2 cellular contexts compared by ENCODE assay signal in genomic region chr7:22733761-22734160, GRCh38.
TF ChIP-seq lines count a peak whose summit lies in the region.

No MANE protein-coding gene starts in this region.

TF ChIP-seq in SK-N-SH, 30 proteins besides CTCF, POLR2A, EP300 and RAD21 (continued from another document):
- TF ChIP-seq, protein P1, sequence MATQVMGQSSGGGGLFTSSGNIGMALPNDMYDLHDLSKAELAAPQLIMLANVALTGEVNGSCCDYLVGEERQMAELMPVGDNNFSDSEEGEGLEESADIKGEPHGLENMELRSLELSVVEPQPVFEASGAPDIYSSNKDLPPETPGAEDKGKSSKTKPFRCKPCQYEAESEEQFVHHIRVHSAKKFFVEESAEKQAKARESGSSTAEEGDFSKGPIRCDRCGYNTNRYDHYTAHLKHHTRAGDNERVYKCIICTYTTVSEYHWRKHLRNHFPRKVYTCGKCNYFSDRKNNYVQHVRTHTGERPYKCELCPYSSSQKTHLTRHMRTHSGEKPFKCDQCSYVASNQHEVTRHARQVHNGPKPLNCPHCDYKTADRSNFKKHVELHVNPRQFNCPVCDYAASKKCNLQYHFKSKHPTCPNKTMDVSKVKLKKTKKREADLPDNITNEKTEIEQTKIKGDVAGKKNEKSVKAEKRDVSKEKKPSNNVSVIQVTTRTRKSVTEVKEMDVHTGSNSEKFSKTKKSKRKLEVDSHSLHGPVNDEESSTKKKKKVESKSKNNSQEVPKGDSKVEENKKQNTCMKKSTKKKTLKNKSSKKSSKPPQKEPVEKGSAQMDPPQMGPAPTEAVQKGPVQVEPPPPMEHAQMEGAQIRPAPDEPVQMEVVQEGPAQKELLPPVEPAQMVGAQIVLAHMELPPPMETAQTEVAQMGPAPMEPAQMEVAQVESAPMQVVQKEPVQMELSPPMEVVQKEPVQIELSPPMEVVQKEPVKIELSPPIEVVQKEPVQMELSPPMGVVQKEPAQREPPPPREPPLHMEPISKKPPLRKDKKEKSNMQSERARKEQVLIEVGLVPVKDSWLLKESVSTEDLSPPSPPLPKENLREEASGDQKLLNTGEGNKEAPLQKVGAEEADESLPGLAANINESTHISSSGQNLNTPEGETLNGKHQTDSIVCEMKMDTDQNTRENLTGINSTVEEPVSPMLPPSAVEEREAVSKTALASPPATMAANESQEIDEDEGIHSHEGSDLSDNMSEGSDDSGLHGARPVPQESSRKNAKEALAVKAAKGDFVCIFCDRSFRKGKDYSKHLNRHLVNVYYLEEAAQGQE (IDR thresholded peaks at IDR 0.05; ENCODE audit: low read depth, low read length), result no peak
- no peak for TF ChIP-seq MEF2A (IDR thresholded peaks at IDR 0.05; ENCODE audit: borderline replicate concordance, low read depth)
- no peak for TF ChIP-seq YY1 (IDR thresholded peaks at IDR 0.05; ENCODE audit: low read depth)

TF ChIP-seq in SK-N-SH treated with all-trans-retinoic acid at 6 μM for 48 hours, 23 proteins besides CTCF, POLR2A, EP300 and RAD21 (continued from another document):
- TF ChIP-seq PATZ1 (CRISPR knock-in tag; IDR thresholded peaks at IDR 0.05; ENCODE audit: borderline replicate concordance), result no peak
- TF ChIP-seq BACH2 (CRISPR knock-in tag; IDR thresholded peaks at IDR 0.05; ENCODE audit: borderline replicate concordance), result no peak
- TF ChIP-seq TSHZ2 (CRISPR knock-in tag; IDR thresholded peaks at IDR 0.05), result no peak
- TF ChIP-seq CREB5 (CRISPR knock-in tag; IDR thresholded peaks at IDR 0.05; ENCODE audit: low read depth), result no peak
- TF ChIP-seq ZFP3 (CRISPR knock-in tag; IDR thresholded peaks at IDR 0.05), result no peak
- TF ChIP-seq OSR1 (CRISPR knock-in tag; IDR thresholded peaks at IDR 0.05), result no peak
- TF ChIP-seq ZC3H10 (CRISPR knock-in tag; IDR thresholded peaks at IDR 0.05), result no peak
- no peak for TF ChIP-seq CSDC2 (CRISPR knock-in tag; IDR thresholded peaks at IDR 0.05)
- TF ChIP-seq ZFP30 (CRISPR knock-in tag; IDR thresholded peaks at IDR 0.05), result no peak
- TF ChIP-seq POU6F1 (CRISPR knock-in tag; IDR thresholded peaks at IDR 0.05; ENCODE audit: borderline replicate concordance, low read depth), result no peak
